In genomic region chr3:41115069-41115468, GRCh38 we compare ENCODE assay signal across 23 cellular contexts.
"Had no signal": no experiment of that assay in that cellular context is flagged by ENCODE, and none has a peak within 500 bp of the region (broad histone marks: within the 10 kb centered on the region; RNA-seq: fewer than 3 reads in every experiment).

No MANE protein-coding gene starts in this region.

- H3K27ac ChIP-seq: coronary artery, esophagus muscularis mucosa, heart right ventricle, prostate gland, skin epidermis, suprapubic skin, transverse colon, vagina had no signal

- H3K9me3 ChIP-seq: esophagus muscularis mucosa, heart right ventricle, prostate gland, suprapubic skin, transverse colon, vagina had no signal

- H3K27me3 ChIP-seq: esophagus muscularis mucosa, heart right ventricle, suprapubic skin, transverse colon, vagina had no signal

- H3K27me3 Mint-ChIP-seq: naive thymus-derived CD8-positive, alpha-beta T cell; stimulated activated naive CD8-positive, alpha-beta T cell treated with anti-CD3 and anti-CD28 coated beads, Interleukin-15, amount 100 ng/mL, for 72 hours had no signal

- H3K9me3 Mint-ChIP-seq: nephron progenitor cell; stimulated activated naive CD8-positive, alpha-beta T cell treated with anti-CD3 and anti-CD28 coated beads, Interleukin-15, amount 100 ng/mL, for 72 hours had no signal

- DNase-seq: dermis blood vessel endothelial cell; effector memory CD4-positive, alpha-beta T cell; foreskin melanocyte; glutamatergic neuron; heart right ventricle; hippocampal formation; mesenchymal stem cell; midbrain; naive thymus-derived CD8-positive, alpha-beta T cell; nephron progenitor cell; nucleus accumbens; right cardiac atrium; stimulated activated CD4-positive, alpha-beta T cell treated with anti-CD3 and anti-CD28 coated beads, Interleukin-15, amount 100 ng/mL, for 24 hours; stimulated activated CD4-positive, alpha-beta T cell treated with anti-CD3 and anti-CD28 coated beads, Interleukin-2, amount 100 ng/mL, for 48 hours; stimulated activated naive CD4-positive, alpha-beta T cell; stimulated activated naive CD8-positive, alpha-beta T cell treated with anti-CD3 and anti-CD28 coated beads, Interleukin-15, amount 100 ng/mL, for 72 hours; transverse colon had no signal

- ATAC-seq: heart right ventricle; naive thymus-derived CD8-positive, alpha-beta T cell; right cardiac atrium; stimulated activated naive CD8-positive, alpha-beta T cell treated with anti-CD3 and anti-CD28 coated beads, Interleukin-15, amount 100 ng/mL, for 72 hours had no signal

- H3K4me3 ChIP-seq: coronary artery, esophagus muscularis mucosa, heart right ventricle, prostate gland, skin epidermis, suprapubic skin, transverse colon, vagina had no signal

- H3K27ac Mint-ChIP-seq: nephron progenitor cell; stimulated activated naive CD8-positive, alpha-beta T cell treated with anti-CD3 and anti-CD28 coated beads, Interleukin-15, amount 100 ng/mL, for 72 hours had no signal

- H3K4me1 ChIP-seq: prostate gland had no signal

- H3K36me3 Mint-ChIP-seq: naive thymus-derived CD8-positive, alpha-beta T cell had no signal

- H3K36me3 ChIP-seq: esophagus muscularis mucosa, heart right ventricle, prostate gland, suprapubic skin, transverse colon, vagina had no signal

- H3K4me3 Mint-ChIP-seq: naive thymus-derived CD8-positive, alpha-beta T cell; nephron progenitor cell; stimulated activated naive CD8-positive, alpha-beta T cell treated with anti-CD3 and anti-CD28 coated beads, Interleukin-15, amount 100 ng/mL, for 72 hours had no signal
